24 cellular contexts compared by ENCODE assay signal in genomic region chrX:6852869-6853268, GRCh38.
DNase-seq lines count a peak whose midpoint lies in the region; ATAC-seq lines count a peak whose summit lies in the region.
"Had no signal": no experiment of that assay in that cellular context is flagged by ENCODE, and none has a peak within 500 bp of the region (broad histone marks: within the 10 kb centered on the region; RNA-seq: fewer than 3 reads in every experiment).

No MANE protein-coding gene starts in this region.

- no peak overlapping the region for H4K8ac ChIP-seq in trophoblast cell (ENCODE audit: low read depth, low read length)

- no peaks in the 10 kb centered on the region for H3K79me2 ChIP-seq in trophoblast cell (ENCODE audit: control insufficient read depth, insufficient read depth, low read length, poor library complexity)

- no peak overlapping the region for H4K91ac ChIP-seq in trophoblast cell (ENCODE audit: low read depth, low read length)

- H3K79me1 ChIP-seq in trophoblast cell (ENCODE audit: low read length), result peaks cover 2% of the 10 kb centered on the region

- H2AK5ac ChIP-seq in trophoblast cell (ENCODE audit: low read length), result no peak overlapping the region

- DNase-seq in NCI-H526 (lab: John Stamatoyannopoulos, UW) (peak; percentile 12 to 32), NCI-H526 treated with DMSO at 0.1 percent for 48 hours (lab: John Stamatoyannopoulos, UW) (no peak), NCI-H2171 treated with DMSO at 0.1 percent for 48 hours (lab: John Stamatoyannopoulos, UW) (peak; percentile 83), trophoblast cell (no peak), putamen (ENCODE audit: low spot score) (no peak)
- DNase-seq in activated T-cell treated with anti-CD3 and anti-CD28 coated beads, Interleukin-2, amount 50 U/mL, for 4 hours, result no peak
- DNase-seq: activated CD4-positive, alpha-beta T cell treated with anti-CD3 and anti-CD28 coated beads, Interleukin-2, amount 10 ng/mL, durations not matched to agents 24 days and 14 days; activated T-cell treated with anti-CD3 and anti-CD28 coated beads, Interleukin-2, amount 50 U/mL, for 48 hours; islet precursor cell; midbrain; naive thymus-derived CD8-positive, alpha-beta T cell; NCI-H1048; NCI-H2029 treated with DMSO at 0.1 percent for 48 hours; NCI-H446; PC-3; stimulated activated CD8-positive, alpha-beta memory T cell treated with anti-CD3 and anti-CD28 coated beads, Interleukin-4, amount 100 ng/mL, for 48 hours; stimulated activated naive CD8-positive, alpha-beta T cell treated with anti-CD3 and anti-CD28 coated beads, Interleukin-15, amount 100 ng/mL, for 72 hours; thyroid gland had no signal

- H2AFZ ChIP-seq in trophoblast cell (ENCODE audit: insufficient read depth, low read length, poor library complexity), result no peak overlapping the region

- H3K36me3 Mint-ChIP-seq in activated T-cell treated with anti-CD3 and anti-CD28 coated beads, Interleukin-2, amount 50 U/mL, for 4 hours (ENCODE audit: insufficient read depth), result no peaks in the 10 kb centered on the region
- H3K36me3 Mint-ChIP-seq: naive thymus-derived CD8-positive, alpha-beta T cell had no signal

- no peak overlapping the region for H3K23ac ChIP-seq in trophoblast cell (ENCODE audit: low read length)

- H3K18ac ChIP-seq in trophoblast cell (ENCODE audit: low read length), result no peak overlapping the region

- H3K36me3 ChIP-seq in trophoblast cell (ENCODE audit: control insufficient read depth in 1 of 2, insufficient read depth in 2 of 2, low read length in 2 of 2), result no peaks in the 10 kb centered on the region
- H3K36me3 ChIP-seq: thyroid gland had no signal

- H3K9me3 Mint-ChIP-seq in activated T-cell treated with anti-CD3 and anti-CD28 coated beads, Interleukin-2, amount 50 U/mL, for 4 hours, result peaks cover 3% of the 10 kb centered on the region
- H3K9me3 Mint-ChIP-seq: activated CD4-positive, alpha-beta T cell treated with anti-CD3 and anti-CD28 coated beads, Interleukin-2, amount 10 ng/mL, durations not matched to agents 24 days and 14 days; stimulated activated naive CD8-positive, alpha-beta T cell treated with anti-CD3 and anti-CD28 coated beads, Interleukin-15, amount 100 ng/mL, for 72 hours had no signal

- no peak overlapping the region for H3K4me3 Mint-ChIP-seq in activated T-cell treated with anti-CD3 and anti-CD28 coated beads, Interleukin-2, amount 50 U/mL, for 4 hours
- H3K4me3 Mint-ChIP-seq: activated CD4-positive, alpha-beta T cell treated with anti-CD3 and anti-CD28 coated beads, Interleukin-2, amount 10 ng/mL, durations not matched to agents 24 days and 14 days; naive thymus-derived CD8-positive, alpha-beta T cell; stimulated activated naive CD8-positive, alpha-beta T cell treated with anti-CD3 and anti-CD28 coated beads, Interleukin-15, amount 100 ng/mL, for 72 hours; T-helper 2 cell treated with Interferon-gamma antibody and Interleukin-4, amounts not matched to agents 5 μg/mL and 100 μg/mL, for 36 hours had no signal

- H2BK120ac ChIP-seq in trophoblast cell (ENCODE audit: insufficient read depth, low read length, poor library complexity), result no peak overlapping the region

- H3K4me1 Mint-ChIP-seq in activated T-cell treated with anti-CD3 and anti-CD28 coated beads, Interleukin-2, amount 50 U/mL, for 4 hours (ENCODE audit: low read depth), result no peaks in the 10 kb centered on the region
- H3K4me1 Mint-ChIP-seq: activated CD4-positive, alpha-beta T cell treated with anti-CD3 and anti-CD28 coated beads, Interleukin-2, amount 10 ng/mL, durations not matched to agents 24 days and 14 days; naive thymus-derived CD8-positive, alpha-beta T cell; stimulated activated naive CD8-positive, alpha-beta T cell treated with anti-CD3 and anti-CD28 coated beads, Interleukin-15, amount 100 ng/mL, for 72 hours had no signal

- no peaks in the 10 kb centered on the region for H3K27me3 ChIP-seq in trophoblast cell (ENCODE audit: insufficient read depth, low read length)
- H3K27me3 ChIP-seq: thyroid gland had no signal

- H2BK5ac ChIP-seq in trophoblast cell (ENCODE audit: low read depth, low read length, poor library complexity), result no peak overlapping the region

- H4K12ac ChIP-seq in trophoblast cell (ENCODE audit: low read depth, low read length), result no peak overlapping the region

- H3K4me1 ChIP-seq in trophoblast cell (ENCODE audit: control insufficient read depth in 1 of 2, insufficient read depth in 2 of 2, low read length in 2 of 2), result no peaks in the 10 kb centered on the region
- H3K4me1 ChIP-seq: thyroid gland had no signal

- no peak overlapping the region for H3K4ac ChIP-seq in trophoblast cell (ENCODE audit: low read depth, low read length)

- H3K27ac ChIP-seq in trophoblast cell (ENCODE audit: low read depth, low read length), result peak overlapping the region; percentile 10
- H3K27ac ChIP-seq: skin epidermis, thyroid gland had no signal

- H3K9ac ChIP-seq in trophoblast cell (ENCODE audit: low read length), result no peak overlapping the region

- H3K9me3 ChIP-seq in trophoblast cell (ENCODE audit: insufficient read depth, low read depth, low read length), result no peaks in the 10 kb centered on the region
- H3K9me3 ChIP-seq: thyroid gland had no signal

- H3K27me3 Mint-ChIP-seq in activated T-cell treated with anti-CD3 and anti-CD28 coated beads, Interleukin-2, amount 50 U/mL, for 4 hours (ENCODE audit: low read depth), result no peaks in the 10 kb centered on the region
- H3K27me3 Mint-ChIP-seq: activated CD4-positive, alpha-beta T cell treated with anti-CD3 and anti-CD28 coated beads, Interleukin-2, amount 10 ng/mL, durations not matched to agents 24 days and 14 days; naive thymus-derived CD8-positive, alpha-beta T cell; stimulated activated naive CD8-positive, alpha-beta T cell treated with anti-CD3 and anti-CD28 coated beads, Interleukin-15, amount 100 ng/mL, for 72 hours had no signal

- H3K14ac ChIP-seq in trophoblast cell (ENCODE audit: low read length), result no peak overlapping the region

- no peak overlapping the region for H3K4me3 ChIP-seq in trophoblast cell (ENCODE audit: low read depth, low read length)
- H3K4me3 ChIP-seq: skin epidermis, thyroid gland had no signal

- no peak overlapping the region for H2BK12ac ChIP-seq in trophoblast cell (ENCODE audit: low read length)

- ATAC-seq in HG03469 (IDR thresholded peaks at IDR 0.05; ENCODE audit: unreplicated experiment) (peak; percentile 54), GM21447 (IDR thresholded peaks at IDR 0.05; ENCODE audit: unreplicated experiment) (no peak)
- ATAC-seq in activated T-cell treated with anti-CD3 and anti-CD28 coated beads, Interleukin-2, amount 50 U/mL, for 4 hours, result no peak
- ATAC-seq: HepG2; naive thymus-derived CD8-positive, alpha-beta T cell; PC-3; Right ventricle myocardium inferior; stimulated activated naive CD8-positive, alpha-beta T cell treated with anti-CD3 and anti-CD28 coated beads, Interleukin-15, amount 100 ng/mL, for 72 hours had no signal

- no CpG with 5 or more reads among the region's 3 CpGs for WGBS in trophoblast cell (ENCODE audit: extremely low coverage, insufficient coverage, insufficient read length)

- no peak overlapping the region for H3K4me2 ChIP-seq in trophoblast cell (ENCODE audit: low read length)

Comparison
In these comparisons a context has a peak if more than half of its experiments do, and no peak if none do; other contexts are left out.
1. DNase-seq: peak in NCI-H526 (2 of 2) and NCI-H2171 treated with DMSO at 0.1 percent for 48 hours (single experiment); none in NCI-H526 treated with DMSO at 0.1 percent for 48 hours (single experiment), trophoblast cell (0 of 2), putamen (single experiment) and activated T-cell treated with anti-CD3 and anti-CD28 coated beads, Interleukin-2, amount 50 U/mL, for 4 hours (single experiment).